Comparison of ENCODE assay signal across 19 cellular contexts in the genomic region with DNA sequence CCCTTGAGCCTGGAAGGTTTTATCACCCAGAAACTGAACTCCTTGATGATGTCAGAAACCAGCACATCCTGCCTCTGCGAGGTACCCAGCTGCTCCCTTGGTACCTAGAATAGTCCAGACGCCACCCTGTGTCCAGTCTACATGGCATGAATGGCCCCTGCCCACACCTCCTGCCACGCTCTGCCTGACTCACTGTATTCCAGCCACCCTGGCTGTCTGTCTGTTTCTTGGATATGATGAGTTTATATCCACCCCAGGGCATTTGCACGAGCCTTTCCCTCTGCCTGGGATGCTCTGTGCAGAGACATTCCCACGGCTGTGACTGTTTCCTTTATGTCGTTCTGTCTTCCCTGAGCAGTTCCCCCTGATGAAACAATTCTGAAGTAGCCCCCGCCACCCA.
DNase-seq lines count a peak whose midpoint lies in the region; ATAC-seq and TF ChIP-seq lines count a peak whose summit lies in the region.
"Had no signal": no experiment of that assay in that cellular context is flagged by ENCODE, and none has a peak within 500 bp of the region (broad histone marks: within the 10 kb centered on the region; RNA-seq: fewer than 3 reads in every experiment).

No MANE protein-coding gene starts in this region.

- H3K9me3 ChIP-seq in BLaER1 (0 out of 2 replicates have a peak, but pooled peaks cover 1% of the 10 kb centered on the region), HCT116 (ENCODE audit: control insufficient read depth in 1 of 2, insufficient read depth in 1 of 2, low read depth in 1 of 2, low read length in 2 of 2) (no peaks in the 10 kb centered on the region), fibroblast of lung (ENCODE audit: control insufficient read depth, insufficient read depth, low read depth, low read length) (no peaks in the 10 kb centered on the region)
- H3K9me3 ChIP-seq: HAP-1, Peyer's patch had no signal

- H3K9ac ChIP-seq in BLaER1 (no peak overlapping the region), HCT116 (ENCODE audit: low read length) (no peak overlapping the region), fibroblast of lung (ENCODE audit: insufficient read depth, low read length) (no peak overlapping the region)
- H3K9ac ChIP-seq: KMS-11 had no signal

- no TSS peak for BruUV-seq in HCT116 (replicated peaks; lab: Mats Ljungman, UMichigan)

- H3K4me1 Mint-ChIP-seq in activated T-cell treated with anti-CD3 and anti-CD28 coated beads, Interleukin-2, amount 50 U/mL, for 72 hours (ENCODE audit: low read depth), result peaks cover 5% of the 10 kb centered on the region
- no peaks in the 10 kb centered on the region for H3K4me1 Mint-ChIP-seq in stimulated activated memory B cell treated with anti-CD40 and anti-IgM and Interleukin-4, amounts not matched to agents 10 μg/mL and 1 μg/mL and 100 μg/mL, for 72 hours

- H3K27ac ChIP-seq in BLaER1, result no peak overlapping the region
- no peak overlapping the region for H3K27ac ChIP-seq in HCT116 (ENCODE audit: low read depth, low read length)
- peak overlapping the region; percentile 43 for H3K27ac ChIP-seq in fibroblast of lung (ENCODE audit: insufficient read depth, low read length)
- H3K27ac ChIP-seq: KMS-11, Peyer's patch had no signal

- ATAC-seq in HCT116, result 0 out of 2 replicates have a peak, but pooled peaks have one; percentile 31
- ATAC-seq in activated T-cell treated with anti-CD3 and anti-CD28 coated beads, Interleukin-2, amount 50 U/mL, for 72 hours (replicated peaks in 1 of 2), result no peak
- no peak for ATAC-seq in GM19395 (IDR thresholded peaks at IDR 0.05; ENCODE audit: unreplicated experiment)
- ATAC-seq in stimulated activated memory B cell treated with anti-CD40 and anti-IgM and Interleukin-4, amounts not matched to agents 10 μg/mL and 1 μg/mL and 100 μg/mL, for 72 hours, result no peak
- ATAC-seq: CD8-positive, alpha-beta T cell had no signal

- H3K9me2 ChIP-seq in HCT116 (ENCODE audit: insufficient read depth), result no peaks in the 10 kb centered on the region

- no peak overlapping the region for H3K4me3 ChIP-seq in BLaER1
- no peak overlapping the region for H3K4me3 ChIP-seq in HCT116 (replicated peaks in 1 of 2; ENCODE audit: low read depth in 1 of 2, low read length in 2 of 2)
- H3K4me3 ChIP-seq in fibroblast of lung (replicated peaks in 1 of 4; ENCODE audit: control extremely low read depth in 1 of 4, insufficient read depth in 1 of 4, low read depth in 3 of 4, low read length in 4 of 4), result no peak overlapping the region
- H3K4me3 ChIP-seq: HAP-1, Peyer's patch had no signal

- no peak for TF ChIP-seq RAD21 in HCT116 (IDR thresholded peaks at IDR 0.05; ENCODE audit: low read depth)

- TF ChIP-seq CTCF in HCT116 (IDR thresholded peaks at IDR 0.05 in 2 of 3, conservative IDR thresholded peaks at IDR 0.05 in 1 of 3; ENCODE audit: borderline replicate concordance in 1 of 3, insufficient read depth in 1 of 3, low read depth in 2 of 3, low read length in 2 of 3), result no peak
- TF ChIP-seq CTCF in fibroblast of lung (conservative IDR thresholded peaks at IDR 0.05 in 1 of 2, IDR thresholded peaks at IDR 0.05 in 1 of 2; ENCODE audit: low read depth in 1 of 2, low read length in 2 of 2), result no peak

- RAD21 ChIA-PET in HCT116 (lab: Charles Lee; ENCODE audit: low non-redundant PET in 1 of 2, low total read pairs in 2 of 2, uncharacterized antibody in 2 of 2, unreplicated experiment in 2 of 2), result no interaction called here

- H3K79me2 ChIP-seq in HCT116 (ENCODE audit: insufficient read depth, low read length), result no peaks in the 10 kb centered on the region
- no peaks in the 10 kb centered on the region for H3K79me2 ChIP-seq in fibroblast of lung (ENCODE audit: control insufficient read depth, insufficient read depth, low read length)

- TF ChIP-seq POLR2A in HCT116 (IDR thresholded peaks at IDR 0.05; ENCODE audit: borderline replicate concordance, extremely low read depth, insufficient read depth, insufficient read length), result no peak

- H3K27me3 Mint-ChIP-seq in activated T-cell treated with anti-CD3 and anti-CD28 coated beads, Interleukin-2, amount 50 U/mL, for 72 hours (ENCODE audit: low read depth), result peaks cover 6% of the 10 kb centered on the region
- H3K27me3 Mint-ChIP-seq in stimulated activated memory B cell treated with anti-CD40 and anti-IgM and Interleukin-4, amounts not matched to agents 10 μg/mL and 1 μg/mL and 100 μg/mL, for 72 hours, result peaks cover 88% of the 10 kb centered on the region

- no peak overlapping the region for H3K27ac Mint-ChIP-seq in activated T-cell treated with anti-CD3 and anti-CD28 coated beads, Interleukin-2, amount 50 U/mL, for 72 hours
- no peak overlapping the region for H3K27ac Mint-ChIP-seq in stimulated activated memory B cell treated with anti-CD40 and anti-IgM and Interleukin-4, amounts not matched to agents 10 μg/mL and 1 μg/mL and 100 μg/mL, for 72 hours
- H3K27ac Mint-ChIP-seq: B cell; CD8-positive, alpha-beta T cell had no signal

- H3K36me3 ChIP-seq in BLaER1 (no peaks in the 10 kb centered on the region), HCT116 (ENCODE audit: control insufficient read depth in 1 of 2, insufficient read depth in 2 of 2, low read length in 2 of 2) (no peaks in the 10 kb centered on the region), fibroblast of lung (ENCODE audit: control insufficient read depth, insufficient read depth, low read length) (peaks cover 3% of the 10 kb centered on the region)
- H3K36me3 ChIP-seq: HAP-1 had no signal

- intact Hi-C loops in HCT116 (cut with micrococcal nuclease), result no loop called here

- H3K9me3 Mint-ChIP-seq in activated T-cell treated with anti-CD3 and anti-CD28 coated beads, Interleukin-2, amount 50 U/mL, for 72 hours, result no peaks in the 10 kb centered on the region
- H3K9me3 Mint-ChIP-seq in stimulated activated memory B cell treated with anti-CD40 and anti-IgM and Interleukin-4, amounts not matched to agents 10 μg/mL and 1 μg/mL and 100 μg/mL, for 72 hours, result no peaks in the 10 kb centered on the region
- H3K9me3 Mint-ChIP-seq: CD8-positive, alpha-beta T cell had no signal

- H3K27me3 ChIP-seq in BLaER1 (no peaks in the 10 kb centered on the region), HCT116 (ENCODE audit: insufficient read depth, low read length) (no peaks in the 10 kb centered on the region), fibroblast of lung (ENCODE audit: control insufficient read depth, insufficient read depth, low read length) (no peaks in the 10 kb centered on the region)
- H3K27me3 ChIP-seq: Peyer's patch had no signal

- no peak overlapping the region for H3K4me3 Mint-ChIP-seq in activated T-cell treated with anti-CD3 and anti-CD28 coated beads, Interleukin-2, amount 50 U/mL, for 72 hours
- H3K4me3 Mint-ChIP-seq in stimulated activated memory B cell treated with anti-CD40 and anti-IgM and Interleukin-4, amounts not matched to agents 10 μg/mL and 1 μg/mL and 100 μg/mL, for 72 hours, result no peak overlapping the region
- H3K4me3 Mint-ChIP-seq: B cell; CD8-positive, alpha-beta T cell had no signal

- H2AFZ ChIP-seq in HCT116 (ENCODE audit: low read depth, low read length, poor library complexity, severe bottlenecking), result no peak overlapping the region
- no peak overlapping the region for H2AFZ ChIP-seq in fibroblast of lung (ENCODE audit: low read length)

- POLR2A ChIA-PET in HCT116 (lab: Charles Lee), result no interaction called here

- no peaks in the 10 kb centered on the region for H4K20me1 ChIP-seq in BLaER1
- H4K20me1 ChIP-seq in HCT116 (ENCODE audit: insufficient read depth), result no peaks in the 10 kb centered on the region
- no peaks in the 10 kb centered on the region for H4K20me1 ChIP-seq in fibroblast of lung (ENCODE audit: control insufficient read depth, extremely low read depth, insufficient read depth, low read length)

- DNase-seq in HCT116 (ENCODE audit: low read depth, low spot score) (no peak), RKO (ENCODE audit: low spot score) (peak; percentile 21), fibroblast of lung (ENCODE audit: low read depth in 2 of 2) (no peak), GDM1 (lab: John Stamatoyannopoulos, UW) (no peak)
- DNase-seq in activated T-cell treated with anti-CD3 and anti-CD28 coated beads, Interleukin-2, amount 50 U/mL, for 72 hours, result no peak
- DNase-seq: CD8-positive, alpha-beta T cell; DMS79 treated with DMSO at 0.1 percent for 48 hours; MM.1S; NCI-H1105 treated with DMSO at 0.1 percent for 48 hours; NCI-H187; NCI-H2171; NCI-H82; Peyer's patch had no signal

- no peaks in the 10 kb centered on the region for H3K36me3 Mint-ChIP-seq in activated T-cell treated with anti-CD3 and anti-CD28 coated beads, Interleukin-2, amount 50 U/mL, for 72 hours (ENCODE audit: insufficient read depth in 2 of 2)
- H3K36me3 Mint-ChIP-seq in stimulated activated memory B cell treated with anti-CD40 and anti-IgM and Interleukin-4, amounts not matched to agents 10 μg/mL and 1 μg/mL and 100 μg/mL, for 72 hours, result no peaks in the 10 kb centered on the region
- H3K36me3 Mint-ChIP-seq: CD8-positive, alpha-beta T cell had no signal

- H3K4me1 ChIP-seq in BLaER1, result peaks cover 79% of the 10 kb centered on the region
- H3K4me1 ChIP-seq in HCT116 (ENCODE audit: control insufficient read depth in 1 of 2, insufficient read depth in 2 of 2, low read length in 2 of 2), result peaks cover 0 to 13% of the 10 kb centered on the region in 2 experiments; a peak in 2 of 4 replicates
- peaks cover 6% of the 10 kb centered on the region for H3K4me1 ChIP-seq in fibroblast of lung (ENCODE audit: control insufficient read depth, extremely low read depth, insufficient read depth, low read length)
- H3K4me1 ChIP-seq: Peyer's patch had no signal

- H3K4me2 ChIP-seq in BLaER1 (peak overlapping the region; percentile 68), HCT116 (ENCODE audit: low read length) (no peak overlapping the region), fibroblast of lung (ENCODE audit: extremely low read depth, insufficient read depth, low read length) (no peak overlapping the region)
- H3K4me2 ChIP-seq: KMS-11 had no signal

- CTCF ChIA-PET in HCT116 (lab: Charles Lee), result no interaction called here

TF ChIP-seq in HCT116, 20 proteins besides CTCF, POLR2A, EP300 and RAD21 (continues in another document):
- TF ChIP-seq TCF7L2 (IDR thresholded peaks at IDR 0.05; ENCODE audit: borderline replicate concordance, extremely low read depth, insufficient read depth, insufficient read length) (no peak), CEBPB (IDR thresholded peaks at IDR 0.05; ENCODE audit: low read depth) (no peak)
